ENCODE assay signal across 17 cellular contexts in the genomic region with DNA sequence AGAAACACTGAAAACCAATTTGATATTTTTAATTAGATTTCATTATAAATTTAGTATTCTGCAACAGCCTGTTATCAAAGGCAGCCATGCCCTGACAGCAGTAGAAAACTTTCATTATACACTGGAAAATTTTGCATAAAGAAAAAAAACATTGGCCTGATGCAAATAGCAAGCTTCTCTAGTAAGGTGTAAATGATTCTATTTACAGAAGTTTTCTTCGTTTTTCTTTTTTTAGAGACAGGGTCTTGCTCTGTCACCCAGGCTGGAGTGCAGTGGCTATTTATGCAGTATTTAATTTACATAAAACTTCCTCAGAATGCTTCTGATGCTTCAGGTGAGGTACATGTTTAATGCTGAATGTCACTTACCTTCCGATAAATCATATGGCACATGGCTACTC.
DNase-seq lines count a peak whose midpoint lies in the region; ATAC-seq and TF ChIP-seq lines count a peak whose summit lies in the region.
"Had no signal": no experiment of that assay in that cellular context is flagged by ENCODE, and none has a peak within 500 bp of the region (broad histone marks: within the 10 kb centered on the region; RNA-seq: fewer than 3 reads in every experiment).

No MANE protein-coding gene starts in this region.

- H3K9me3 Mint-ChIP-seq in naive thymus-derived CD4-positive, alpha-beta T cell, result no peaks in the 10 kb centered on the region
- H3K9me3 Mint-ChIP-seq: activated T-cell treated with anti-CD3 and anti-CD28 coated beads, Interleukin-2, amount 50 U/mL, for 4 hours; naive thymus-derived CD8-positive, alpha-beta T cell; WTC11 had no signal

- intact Hi-C loops in naive thymus-derived CD4-positive, alpha-beta T cell (cut with micrococcal nuclease), result no loop called here

- no peak for TF ChIP-seq CTCF in GM06990 (IDR thresholded peaks at IDR 0.05; ENCODE audit: insufficient read depth, low read length, poor library complexity, severe bottlenecking)

- no peak overlapping the region for H3K27ac Mint-ChIP-seq in naive thymus-derived CD4-positive, alpha-beta T cell
- H3K27ac Mint-ChIP-seq: WTC11 had no signal

- no peaks in the 10 kb centered on the region for H3K27me3 ChIP-seq in GM06990 (replicated peaks; ENCODE audit: control insufficient read depth, insufficient read depth, low read length)
- H3K27me3 ChIP-seq in naive thymus-derived CD4-positive, alpha-beta T cell (ENCODE audit: control insufficient read depth in 2 of 2, insufficient read depth in 2 of 2, low read length in 2 of 2), result no peaks in the 10 kb centered on the region
- H3K27me3 ChIP-seq: gastrocnemius medialis, right lobe of liver had no signal

- DNase-seq in GM06990 (ENCODE audit: extremely low read depth, insufficient read length), result no peak
- DNase-seq in NCI-H187 (lab: John Stamatoyannopoulos, UW), result no peak
- no peak for DNase-seq in T-helper 9 cell
- no peak for DNase-seq in naive thymus-derived CD4-positive, alpha-beta T cell
- DNase-seq in hepatic stellate cell (ENCODE audit: low spot score), result no peak
- DNase-seq: activated T-cell treated with anti-CD3 and anti-CD28 coated beads, Interleukin-2, amount 50 U/mL, for 4 hours; effector CD4-positive, alpha-beta T cell; gastrocnemius medialis; kidney glomerular epithelial cell; naive thymus-derived CD8-positive, alpha-beta T cell; right lobe of liver; SHP77 treated with DMSO at 0.1 percent for 48 hours; substantia nigra had no signal

- H3K4me3 Mint-ChIP-seq in naive thymus-derived CD4-positive, alpha-beta T cell, result no peak overlapping the region
- H3K4me3 Mint-ChIP-seq: activated T-cell treated with anti-CD3 and anti-CD28 coated beads, Interleukin-2, amount 50 U/mL, for 4 hours; naive thymus-derived CD8-positive, alpha-beta T cell; WTC11 had no signal

- no peaks in the 10 kb centered on the region; the same call in 1 of the 2 replicates for H3K36me3 ChIP-seq in GM06990 (ENCODE audit: control insufficient read depth, insufficient read depth, low read length)
- no peaks in the 10 kb centered on the region for H3K36me3 ChIP-seq in naive thymus-derived CD4-positive, alpha-beta T cell (ENCODE audit: control insufficient read depth in 2 of 3, insufficient read depth in 3 of 3, low read length in 3 of 3)
- H3K36me3 ChIP-seq: gastrocnemius medialis, right lobe of liver had no signal

- H3K4me1 Mint-ChIP-seq in naive thymus-derived CD4-positive, alpha-beta T cell, result peaks cover 0 to 8% (median 5%) of the 10 kb centered on the region in 7 donors

- H3K27me3 Mint-ChIP-seq in naive thymus-derived CD4-positive, alpha-beta T cell, result no peaks in the 10 kb centered on the region
- H3K27me3 Mint-ChIP-seq: naive thymus-derived CD8-positive, alpha-beta T cell had no signal

- H3K4me1 ChIP-seq in naive thymus-derived CD4-positive, alpha-beta T cell (ENCODE audit: control insufficient read depth in 2 of 2, insufficient read depth in 2 of 2, low read length in 2 of 2), result no peaks in the 10 kb centered on the region
- H3K4me1 ChIP-seq: gastrocnemius medialis, right lobe of liver had no signal

- H3K9me3 ChIP-seq in naive thymus-derived CD4-positive, alpha-beta T cell (ENCODE audit: control insufficient read depth in 2 of 3, low read length in 3 of 3), result no peaks in the 10 kb centered on the region
- H3K9me3 ChIP-seq: gastrocnemius medialis, right lobe of liver had no signal

- ATAC-seq in GM19351 (IDR thresholded peaks at IDR 0.05; ENCODE audit: unreplicated experiment) (peak; percentile 85), HG02623 (IDR thresholded peaks at IDR 0.05; ENCODE audit: unreplicated experiment) (peak; percentile 85), HG03442 (IDR thresholded peaks at IDR 0.05; ENCODE audit: unreplicated experiment) (peak; percentile 80)
- no peak for ATAC-seq in naive thymus-derived CD4-positive, alpha-beta T cell
- ATAC-seq: activated T-cell treated with anti-CD3 and anti-CD28 coated beads, Interleukin-2, amount 50 U/mL, for 4 hours; gastrocnemius medialis; naive thymus-derived CD8-positive, alpha-beta T cell; right lobe of liver; WTC11 had no signal

- no peak overlapping the region for H3K27ac ChIP-seq in naive thymus-derived CD4-positive, alpha-beta T cell (ENCODE audit: low read depth, low read length)
- H3K27ac ChIP-seq: gastrocnemius medialis, right lobe of liver had no signal

- H3K4me3 ChIP-seq in GM06990 (replicated peaks; ENCODE audit: low read depth, low read length), result peak overlapping the region; percentile 2; the same call in 1 of the 2 replicates
- no peak overlapping the region for H3K4me3 ChIP-seq in naive thymus-derived CD4-positive, alpha-beta T cell (ENCODE audit: low read length)
- H3K4me3 ChIP-seq: gastrocnemius medialis, right lobe of liver had no signal

- peaks cover 2 to 30% (median 24%) of the 10 kb centered on the region in 5 donors for H3K36me3 Mint-ChIP-seq in naive thymus-derived CD4-positive, alpha-beta T cell
- H3K36me3 Mint-ChIP-seq: WTC11 had no signal

- CTCF ChIA-PET in naive thymus-derived CD4-positive, alpha-beta T cell (lab: Charles Lee), result no interaction called here

- POLR2A ChIA-PET in naive thymus-derived CD4-positive, alpha-beta T cell (lab: Charles Lee), result no interaction called here
